8 cellular contexts compared by ENCODE assay signal in genomic region chr19:40609561-40610395, GRCh38. TPM values are rescaled to one million over a fixed set of nuclear protein-coding genes. Genes with fewer than 3 reads are reported as not detected.
DNase-seq lines count a peak whose midpoint lies in the region; ATAC-seq, FAIRE-seq and TF ChIP-seq lines count a peak whose summit lies in the region.

No MANE protein-coding gene starts in this region.

- peaks cover 9% of the 10 kb centered on the region for H3K4me1 ChIP-seq in mesodermal cell (ENCODE audit: control insufficient read depth, insufficient read depth, low read length, poor library complexity, severe bottlenecking)

- peaks cover 32% of the 10 kb centered on the region for H3K36me3 Mint-ChIP-seq in effector memory CD8-positive, alpha-beta T cell (ENCODE audit: insufficient read depth)

- WGBS in mesodermal cell (ENCODE audit: insufficient coverage in 2 of 2), 2 experiments, result 3 to 4% methylated on average over 35 to 39 of the region's 50 CpGs

- DNase-seq in GM04504 (ENCODE audit: low read depth) (peak; percentile 60), HFF-Myc (ENCODE audit: extremely low read depth, low read depth) (no peak), NCI-H446 treated with DMSO at 0.1 percent for 48 hours (lab: John Stamatoyannopoulos, UW) (peak; percentile 6), RCC 7860 (ENCODE audit: low spot score) (no peak)
- DNase-seq in activated CD8-positive, alpha-beta memory T cell treated with anti-CD3 and anti-CD28 coated beads for 1 hour (ENCODE audit: extremely low read depth in 1 of 2, low read depth in 1 of 2), result peak; percentile 66 to 75
- DNase-seq in effector memory CD8-positive, alpha-beta T cell, result peak; percentile 79 to 83 (median 82)
- peak; percentile 68 to 71 for DNase-seq in stimulated activated CD8-positive, alpha-beta memory T cell treated with anti-CD3 and anti-CD28 coated beads, Interleukin-4, amount 100 ng/mL, for 1 hour (ENCODE audit: low read depth in 2 of 2, low spot score in 1 of 2)

- H3K9me3 ChIP-seq in mesodermal cell (ENCODE audit: control insufficient read depth, low read length), result no peaks in the 10 kb centered on the region

- H3K4me1 Mint-ChIP-seq in effector memory CD8-positive, alpha-beta T cell (ENCODE audit: low read depth in 2 of 2), result peaks cover 61 to 63% of the 10 kb centered on the region in 2 donors

- peak overlapping the region; percentile 23 for H3K27ac ChIP-seq in mesodermal cell (ENCODE audit: low read depth, low read length, severe bottlenecking)

- FAIRE-seq in RCC 7860 (lab: Jason Lieb, UNC), result no peak

- peak; percentile 23 for ATAC-seq in effector memory CD8-positive, alpha-beta T cell (replicated peaks)

- peak overlapping the region; percentile 84 to 86 for H3K27ac Mint-ChIP-seq in effector memory CD8-positive, alpha-beta T cell

- no peaks in the 10 kb centered on the region for H3K36me3 ChIP-seq in mesodermal cell (ENCODE audit: control insufficient read depth, insufficient read depth, low read length)

- H3K27me3 Mint-ChIP-seq in effector memory CD8-positive, alpha-beta T cell, result no peaks in the 10 kb centered on the region

- TF ChIP-seq CTCF in HFF-Myc (IDR thresholded peaks at IDR 0.05; ENCODE audit: low read depth, low read length, missing control alignments), result no peak

- no peaks in the 10 kb centered on the region for H3K9me3 Mint-ChIP-seq in effector memory CD8-positive, alpha-beta T cell

- peak overlapping the region; percentile 56 to 89 for H3K4me3 Mint-ChIP-seq in effector memory CD8-positive, alpha-beta T cell

- H3K4me3 ChIP-seq in HFF-Myc (replicated peaks; ENCODE audit: low read depth, low read length) (peak overlapping the region; percentile 28), mesodermal cell (ENCODE audit: extremely low read depth, insufficient read depth, low read length, poor library complexity, severe bottlenecking) (peak overlapping the region; percentile 34)

RNA-seq across cellular contexts. Expression of gene LTBP4, which starts 8.6 kb away (rescaled TPM):
- polyA plus RNA-seq in mesodermal cell (2013, experiment 1 of 2), result 141 TPM
- polyA plus RNA-seq in mesodermal cell (2013, experiment 2 of 2), result 112 TPM

RNA-seq across cellular contexts. Expression of gene SHKBP1, which starts 33.1 kb away (rescaled TPM):
- polyA plus RNA-seq in mesodermal cell (2013, experiment 1 of 2), result 92.0 TPM
- 81.3 TPM for polyA plus RNA-seq in mesodermal cell (2013, experiment 2 of 2)

Comparison
In these comparisons a context has a peak if more than half of its experiments do, and no peak if none do; other contexts are left out.
1. DNase-seq: peak in GM04504 (single experiment), NCI-H446 treated with DMSO at 0.1 percent for 48 hours (single experiment), activated CD8-positive, alpha-beta memory T cell treated with anti-CD3 and anti-CD28 coated beads for 1 hour (2 of 2), effector memory CD8-positive, alpha-beta T cell (3 of 3) and stimulated activated CD8-positive, alpha-beta memory T cell treated with anti-CD3 and anti-CD28 coated beads, Interleukin-4, amount 100 ng/mL, for 1 hour (2 of 2); none in HFF-Myc (single experiment) and RCC 7860 (single experiment).